Comparison of ENCODE assay signal across 22 cellular contexts in the genomic region with DNA sequence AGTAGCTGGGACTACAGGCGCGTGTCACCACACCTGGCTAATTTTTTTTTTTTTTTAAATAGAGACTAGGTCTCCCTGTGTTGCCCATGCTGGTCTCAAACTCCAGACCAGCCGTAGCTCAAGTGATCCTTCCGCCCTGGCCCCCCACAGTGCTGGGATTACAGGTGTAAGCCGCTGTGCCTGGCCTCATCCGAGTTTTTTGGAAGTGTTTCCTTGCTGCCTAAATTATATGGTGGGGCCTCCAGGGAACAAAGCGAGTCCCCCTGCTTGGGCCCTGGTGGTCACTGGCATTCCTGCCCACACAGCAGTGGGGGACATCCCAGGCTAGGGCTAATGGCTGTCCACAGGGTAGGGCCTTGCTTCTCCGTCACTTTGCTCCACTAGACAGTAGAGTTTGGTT.
DNase-seq lines count a peak whose midpoint lies in the region; ATAC-seq and TF ChIP-seq lines count a peak whose summit lies in the region.
"Had no signal": no experiment of that assay in that cellular context is flagged by ENCODE, and none has a peak within 500 bp of the region (broad histone marks: within the 10 kb centered on the region; RNA-seq: fewer than 3 reads in every experiment).

No MANE protein-coding gene starts in this region.

- peak; percentile 21 for DNase-seq in lung (ENCODE audit: low spot score)
- DNase-seq in neuronal stem cell (ENCODE audit: low spot score), result no peak
- peak; percentile 30 for DNase-seq in sciatic nerve (ENCODE audit: low spot score)
- no peak for DNase-seq in T-helper 1 cell
- no peak for DNase-seq in NCI-H226
- DNase-seq in G401 (ENCODE audit: low spot score), result no peak
- DNase-seq: 8988T; ACHN; BE2C; C1 segment of cervical spinal cord; CD4-positive, alpha-beta memory T cell; CD4-positive, CD25-positive, alpha-beta regulatory T cell; CD8-positive, alpha-beta memory T cell; COR-L47; DMS 273 treated with DMSO at 0.1 percent for 48 hours; DMS153; DMS53; DMS79; DND-41; EL; GF-D8 had no signal

- H3K4me1 ChIP-seq in lung (ENCODE audit: control insufficient read depth in 2 of 2, insufficient read depth in 2 of 2, low read length in 2 of 2) (no peaks in the 10 kb centered on the region), neuronal stem cell (ENCODE audit: control insufficient read depth in 2 of 2, insufficient read depth in 1 of 2, low read depth in 1 of 2, low read length in 2 of 2) (peaks cover 0 to 3% of the 10 kb centered on the region in 2 donors)
- H3K4me1 ChIP-seq: BE2C had no signal

- no peak overlapping the region for H3K27ac ChIP-seq in lung (ENCODE audit: low read depth in 1 of 2, low read length in 1 of 2)
- H3K27ac ChIP-seq in neuronal stem cell (replicated peaks; ENCODE audit: low read length), result no peak overlapping the region
- H3K27ac ChIP-seq: BLaER1 had no signal

- peak overlapping the region; percentile 59 for H3K23ac ChIP-seq in neuronal stem cell (ENCODE audit: low read depth, low read length, poor library complexity)

- peaks cover 2% of the 10 kb centered on the region for H3K79me1 ChIP-seq in neuronal stem cell (ENCODE audit: low read depth, low read length)

- no peak overlapping the region for H2BK5ac ChIP-seq in neuronal stem cell (ENCODE audit: low read length)

- no peak overlapping the region for H3K4ac ChIP-seq in neuronal stem cell (ENCODE audit: low read length)

- H3K4me3 ChIP-seq in lung, result no peak overlapping the region
- H3K4me3 ChIP-seq in neuronal stem cell (ENCODE audit: low read length in 2 of 2), result no peak overlapping the region
- H3K4me3 ChIP-seq: BLaER1 had no signal

- 93 to 94% methylated on average over 8 of the region's 8 CpGs for WGBS in lung, 2 donors
- WGBS in neuronal stem cell (ENCODE audit: extremely low coverage in 2 of 2, insufficient read length in 2 of 2, insufficient replicate concordance in 1 of 2), 2 donors, result no CpG with 5 or more reads among the region's 8 CpGs

- no peak overlapping the region for H2AK5ac ChIP-seq in neuronal stem cell (ENCODE audit: low read depth, low read length)

- no peak overlapping the region for H3K4me2 ChIP-seq in neuronal stem cell (ENCODE audit: insufficient read depth, low read length, poor library complexity, severe bottlenecking)
- H3K4me2 ChIP-seq: BLaER1 had no signal

- no peak overlapping the region for H3K9ac ChIP-seq in neuronal stem cell (ENCODE audit: low read depth, low read length, poor library complexity)
- H3K9ac ChIP-seq: BLaER1 had no signal

- no peaks in the 10 kb centered on the region for H3K9me3 ChIP-seq in lung (ENCODE audit: control insufficient read depth in 2 of 2, insufficient read depth in 1 of 2, low read length in 1 of 2)
- H3K9me3 ChIP-seq in neuronal stem cell (replicated peaks in 1 of 2; ENCODE audit: control insufficient read depth in 2 of 2, insufficient read depth in 1 of 2, low read depth in 1 of 2, low read length in 2 of 2), result peaks cover 0 to 4% of the 10 kb centered on the region in 2 donors
- H3K9me3 ChIP-seq: BE2C had no signal

- ATAC-seq in lung (ENCODE audit: insufficient read depth, low FRiP score), result no peak
- no peak for ATAC-seq in sciatic nerve

- no peak overlapping the region for H4K91ac ChIP-seq in neuronal stem cell (ENCODE audit: low read depth, low read length, poor library complexity)

- intact Hi-C loops in sciatic nerve (cut with DNase I), result no loop called here

- in situ Hi-C loops in G401 (cut with HindIII; ENCODE audit: low sequenced_read_pairs), result no loop called here

- H2BK120ac ChIP-seq in neuronal stem cell (ENCODE audit: low read depth, low read length), result no peak overlapping the region

- no peak overlapping the region for H2AFZ ChIP-seq in neuronal stem cell (ENCODE audit: low read length)

- H2BK12ac ChIP-seq in neuronal stem cell (ENCODE audit: low read length), result peak overlapping the region; percentile 87

- H4K8ac ChIP-seq in neuronal stem cell (ENCODE audit: low read depth, low read length), result peak overlapping the region; percentile 9

- no peak overlapping the region for H3K14ac ChIP-seq in neuronal stem cell (ENCODE audit: low read length)

- H2BK15ac ChIP-seq in neuronal stem cell (ENCODE audit: low read length), result no peak overlapping the region

- peak overlapping the region; percentile 72 for H3K18ac ChIP-seq in neuronal stem cell (ENCODE audit: low read length)

- H3K36me3 ChIP-seq in lung (ENCODE audit: control insufficient read depth in 2 of 2, insufficient read depth in 2 of 2, low read length in 2 of 2) (no peaks in the 10 kb centered on the region), neuronal stem cell (replicated peaks in 1 of 2; ENCODE audit: control insufficient read depth in 2 of 2, insufficient read depth in 2 of 2, low read length in 2 of 2) (no peaks in the 10 kb centered on the region)

- no peak for TF ChIP-seq CTCF in lung (IDR thresholded peaks at IDR 0.05; ENCODE audit: control extremely low read depth, extremely low read depth)

- H3K27me3 ChIP-seq in lung (ENCODE audit: control insufficient read depth, insufficient read depth) (no peaks in the 10 kb centered on the region), neuronal stem cell (ENCODE audit: control insufficient read depth in 3 of 3, insufficient read depth in 3 of 3, low read depth in 1 of 3, low read length in 3 of 3) (peaks cover 0 to 4% (median 3%) of the 10 kb centered on the region in 3 experiments)
- H3K27me3 ChIP-seq: BE2C, BLaER1 had no signal

Comparison
In these comparisons a context has a peak if more than half of its experiments do, and no peak if none do; other contexts are left out.
1. DNase-seq: peak in lung (single experiment) and sciatic nerve (single experiment); none in neuronal stem cell (single experiment), T-helper 1 cell (0 of 5), NCI-H226 (single experiment) and G401 (single experiment).